24 cellular contexts compared by ENCODE assay signal in genomic region chr12:127306604-127307215, GRCh38.
DNase-seq lines count a peak whose midpoint lies in the region; ATAC-seq and TF ChIP-seq lines count a peak whose summit lies in the region.
"Had no signal": no experiment of that assay in that cellular context is flagged by ENCODE, and none has a peak within 500 bp of the region (broad histone marks: within the 10 kb centered on the region; RNA-seq: fewer than 3 reads in every experiment).

No MANE protein-coding gene starts in this region.

- no peak overlapping the region for H3K9ac ChIP-seq in PC-3 (ENCODE audit: low read length)

- peaks cover 19% of the 10 kb centered on the region for H3K4me1 ChIP-seq in PC-3 (ENCODE audit: insufficient read depth, low read length)
- no peaks in the 10 kb centered on the region for H3K4me1 ChIP-seq in spleen
- H3K4me1 ChIP-seq in tibial artery: no peaks in the 10 kb centered on the region
- H3K4me1 ChIP-seq in uterus: no peaks in the 10 kb centered on the region

- H3K36me3 ChIP-seq in PC-3 (ENCODE audit: low read depth, low read length): no peaks in the 10 kb centered on the region
- H3K36me3 ChIP-seq in spleen: no peaks in the 10 kb centered on the region
- no peaks in the 10 kb centered on the region for H3K36me3 ChIP-seq in tibial artery
- no peaks in the 10 kb centered on the region for H3K36me3 ChIP-seq in uterus
- H3K36me3 ChIP-seq: cardiac muscle cell, neutrophil had no signal

- H3K9me3 ChIP-seq in PC-3 (ENCODE audit: low read length) (no peaks in the 10 kb centered on the region), spleen (no peaks in the 10 kb centered on the region), tibial artery (no peaks in the 10 kb centered on the region), uterus (no peaks in the 10 kb centered on the region)
- H3K9me3 ChIP-seq: neutrophil had no signal

- H3K27ac ChIP-seq in PC-3 (ENCODE audit: low read length) (peak overlapping the region; percentile 37), spleen (no peak overlapping the region), tibial artery (no peak overlapping the region), uterus (no peak overlapping the region)
- H3K27ac ChIP-seq: cardiac muscle cell, epithelial cell of prostate, HL-60, neutrophil had no signal

- H3K79me2 ChIP-seq in PC-3 (ENCODE audit: low read length): no peaks in the 10 kb centered on the region

- intact Hi-C loops in PC-3 (cut with micrococcal nuclease) (no loop called here), spleen (cut with DNase I; ENCODE audit: low total_unique reads) (no loop called here), tibial artery (cut with DNase I; ENCODE audit: low total_unique reads) (no loop called here), uterus (cut with DNase I; ENCODE audit: low total_unique reads) (no loop called here)

- CTCF ChIA-PET in PC-3 (lab: Charles Lee) (no interaction called here), T-cell (lab: Charles Lee) (no interaction called here)

- BruUV-seq in PC-3 (replicated peaks; lab: Mats Ljungman, UMichigan): no TSS peak

- peak overlapping the region; percentile 34 for H3K4me2 ChIP-seq in PC-3 (ENCODE audit: low read length)

- TF ChIP-seq CTCF in PC-3 (conservative IDR thresholded peaks at IDR 0.05; ENCODE audit: low read depth, low read length) (no peak), epithelial cell of esophagus (IDR thresholded peaks at IDR 0.05; ENCODE audit: insufficient read depth, low read depth, low read length, missing control alignments) (no peak), spleen (IDR thresholded peaks at IDR 0.05 in 8 of 11, conservative IDR thresholded peaks at IDR 0.05 in 3 of 11) (no peak), tibial artery (IDR thresholded peaks at IDR 0.05) (no peak), uterus (IDR thresholded peaks at IDR 0.05) (no peak)

- WGBS in spleen, 5 donors: 55 to 74% (median 70%) methylated on average over 4 of the region's 4 CpGs

- peaks cover 5 to 12% of the 10 kb centered on the region in 2 donors for H3K27me3 Mint-ChIP-seq in T-cell

- H3K9me3 Mint-ChIP-seq in T-cell: peaks cover 0 to 14% (median 0%) of the 10 kb centered on the region in 3 donors
- H3K9me3 Mint-ChIP-seq: dendritic cell treated with granulocyte-macrophage colony-stimulating factor and Interleukin-4, amounts not matched to agents 40 ng/mL and 50 ng/mL, for 4 days; memory B cell had no signal

- H3K9me2 ChIP-seq in PC-3 (replicated peaks; ENCODE audit: low read length): no peaks in the 10 kb centered on the region

- no peaks in the 10 kb centered on the region for H4K20me1 ChIP-seq in PC-3 (ENCODE audit: low read length)

- no peak for TF ChIP-seq POLR2A in spleen (IDR thresholded peaks at IDR 0.05)
- TF ChIP-seq POLR2A in uterus (IDR thresholded peaks at IDR 0.05): no peak

- no peak overlapping the region for H3K27ac Mint-ChIP-seq in T-cell
- H3K27ac Mint-ChIP-seq: dendritic cell treated with granulocyte-macrophage colony-stimulating factor and Interleukin-4, amounts not matched to agents 40 ng/mL and 50 ng/mL, for 4 days; memory B cell had no signal

- POLR2A ChIA-PET in PC-3 (lab: Charles Lee; ENCODE audit: unreplicated experiment) (no interaction called here), T-cell (lab: Charles Lee) (no interaction called here)

- DNase-seq in ELR (ENCODE audit: low read depth): peak; percentile 51
- DNase-seq in PC-3: peak; percentile 81
- peak; percentile 15 for DNase-seq in epithelial cell of esophagus (ENCODE audit: low read depth)
- peak; percentile 68 for DNase-seq in renal cortical epithelial cell (ENCODE audit: low read depth)
- DNase-seq in spleen: no peak
- no peak for DNase-seq in tibial artery
- no peak for DNase-seq in T-cell
- DNase-seq in uterus: no peak
- DNase-seq: activated CD4-positive, alpha-beta T cell treated with anti-CD3 and anti-CD28 coated beads, Interleukin-2, amount 50 U/mL, for 48 hours; activated CD4-positive, CD25-positive, alpha-beta regulatory T cell; activated CD8-positive, alpha-beta memory T cell treated with anti-CD3 and anti-CD28 coated beads, Interleukin-2, amount 50 U/mL, for 48 hours; activated effector memory CD4-positive, alpha-beta T cell treated with Interleukin-2 at 50 U/mL for 16 hours; DND-41; IMR-90; NCI-H510A treated with DMSO at 0.1 percent for 48 hours; RPMI8226; stimulated activated CD4-positive, alpha-beta T cell treated with anti-CD3 and anti-CD28 coated beads, Interleukin-4, amount 100 ng/mL, for 1 hour; stimulated activated naive CD4-positive, alpha-beta T cell had no signal

- ATAC-seq in PC-3 (peak; percentile 79), T-cell (replicated peaks in 1 of 4) (no peak)

- peak overlapping the region; percentile 51 for H2AFZ ChIP-seq in PC-3 (ENCODE audit: low read length)

- 0 out of 2 replicates have a peak overlapping the region, but pooled peaks have one; percentile 2 for H3K4me3 ChIP-seq in PC-3 (ENCODE audit: low read length)
- no peak overlapping the region for H3K4me3 ChIP-seq in epithelial cell of esophagus (ENCODE audit: low read length)
- H3K4me3 ChIP-seq in spleen: no peak overlapping the region
- no peak overlapping the region for H3K4me3 ChIP-seq in tibial artery
- no peak overlapping the region for H3K4me3 ChIP-seq in uterus
- H3K4me3 ChIP-seq: cardiac muscle cell had no signal

- H3K4me1 Mint-ChIP-seq in T-cell: no peaks in the 10 kb centered on the region
- H3K4me1 Mint-ChIP-seq: memory B cell had no signal

- H3F3A ChIP-seq in PC-3 (ENCODE audit: low read length, unreplicated experiment): no peaks in the 10 kb centered on the region

- H3K4me3 Mint-ChIP-seq in T-cell: no peak overlapping the region
- H3K4me3 Mint-ChIP-seq: dendritic cell treated with granulocyte-macrophage colony-stimulating factor and Interleukin-4, amounts not matched to agents 40 ng/mL and 50 ng/mL, for 4 days; memory B cell had no signal

- H3K36me3 Mint-ChIP-seq in T-cell: no peaks in the 10 kb centered on the region
- H3K36me3 Mint-ChIP-seq: memory B cell had no signal

- H3K27me3 ChIP-seq in PC-3 (ENCODE audit: low read length) (no peaks in the 10 kb centered on the region), spleen (replicated peaks in 1 of 7) (peaks cover 0 to 6% (median 0%) of the 10 kb centered on the region in 7 donors), tibial artery (peaks cover 0 to 5% of the 10 kb centered on the region in 2 donors), uterus (no peaks in the 10 kb centered on the region)
- H3K27me3 ChIP-seq: cardiac muscle cell, neutrophil had no signal

Comparison
In these comparisons a context has a peak if more than half of its experiments do, and no peak if none do; other contexts are left out.
1. DNase-seq: peak in ELR (single experiment), PC-3 (single experiment), epithelial cell of esophagus (single experiment) and renal cortical epithelial cell (single experiment); none in spleen (single experiment), tibial artery (0 of 2), T-cell (0 of 34) and uterus (0 of 2).